ENCODE assay signal across 1 cellular context in the genomic region with DNA sequence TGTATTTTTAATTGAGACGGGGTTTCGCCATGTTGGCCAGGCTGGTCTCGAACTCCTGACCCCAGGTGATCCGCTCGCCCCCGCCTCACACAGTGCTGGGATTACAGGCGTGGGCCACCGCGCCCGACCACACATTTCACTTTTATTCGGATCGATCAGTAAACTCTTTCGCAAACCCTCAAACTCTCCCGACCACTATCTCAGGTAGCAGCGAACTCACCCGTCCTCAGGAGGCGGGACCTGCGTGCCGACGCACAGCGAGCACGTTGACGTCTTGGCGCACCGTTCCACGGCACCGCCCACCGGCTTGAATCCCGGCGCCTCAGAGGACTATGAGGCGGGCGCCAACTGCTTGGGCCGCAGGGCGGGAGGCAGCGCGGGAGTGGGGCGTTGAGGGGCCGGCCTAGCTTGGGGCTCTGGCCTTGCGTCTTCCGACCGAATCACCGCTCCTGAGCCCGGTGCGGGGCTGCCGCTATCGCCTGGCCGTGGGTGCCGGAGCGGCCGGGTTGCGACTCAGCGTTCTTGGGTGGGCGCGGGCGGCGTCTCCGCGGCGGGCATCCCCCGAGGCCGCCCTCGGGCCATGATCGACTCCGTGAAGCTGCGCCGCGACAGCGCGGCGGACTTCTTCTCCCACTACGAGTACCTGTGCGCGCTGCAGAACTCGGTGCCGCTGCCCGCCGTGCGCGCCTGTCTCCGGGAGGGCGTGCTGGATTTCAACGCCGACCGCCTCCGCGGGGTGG.
A peak's percentile ranks its signal among the peaks of the same experiment; 100 is the strongest.
TF ChIP-seq lines count a peak whose summit lies in the region.

A gene with protein sequence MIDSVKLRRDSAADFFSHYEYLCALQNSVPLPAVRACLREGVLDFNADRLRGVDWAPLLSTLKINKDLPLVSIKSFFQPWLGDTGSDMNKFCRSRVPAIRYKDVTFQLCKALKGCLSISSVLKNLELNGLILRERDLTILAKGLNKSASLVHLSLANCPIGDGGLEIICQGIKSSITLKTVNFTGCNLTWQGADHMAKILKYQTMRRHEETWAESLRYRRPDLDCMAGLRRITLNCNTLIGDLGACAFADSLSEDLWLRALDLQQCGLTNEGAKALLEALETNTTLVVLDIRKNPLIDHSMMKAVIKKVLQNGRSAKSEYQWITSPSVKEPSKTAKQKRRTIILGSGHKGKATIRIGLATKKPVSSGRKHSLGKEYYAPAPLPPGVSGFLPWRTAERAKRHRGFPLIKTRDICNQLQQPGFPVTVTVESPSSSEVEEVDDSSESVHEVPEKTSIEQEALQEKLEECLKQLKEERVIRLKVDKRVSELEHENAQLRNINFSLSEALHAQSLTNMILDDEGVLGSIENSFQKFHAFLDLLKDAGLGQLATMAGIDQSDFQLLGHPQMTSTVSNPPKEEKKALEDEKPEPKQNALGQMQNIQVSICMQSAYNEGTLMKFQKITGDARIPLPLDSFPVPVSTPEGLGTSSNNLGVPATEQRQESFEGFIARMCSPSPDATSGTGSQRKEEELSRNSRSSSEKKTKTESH (plus strand): TSS at position 305 of the 740 bp plus-strand sequence. CDS start 276 bp downstream, at position 581.

TF ChIP-seq in HepG2, 621 proteins besides CTCF, POLR2A, EP300 and RAD21 (continued from another document and continues in another):
- TF ChIP-seq KDM1A (CRISPR knock-in tag; IDR thresholded peaks at IDR 0.05) (peak; percentile 33; the same call in 1 of the 2 replicates), ZSCAN9 (CRISPR knock-in tag; IDR thresholded peaks at IDR 0.05; ENCODE audit: borderline replicate concordance) (peak; percentile 70; the same call in 1 of the 2 replicates), KLF11 (CRISPR knock-in tag; IDR thresholded peaks at IDR 0.05) (peak; percentile 76; the same call in 1 of the 2 replicates), ZNF546 (CRISPR knock-in tag; conservative IDR thresholded peaks at IDR 0.05) (peak; percentile 79), PAF1 (CRISPR knock-in tag; IDR thresholded peaks at IDR 0.05) (no peak), NFYC (CRISPR knock-in tag; IDR thresholded peaks at IDR 0.05) (0 out of 2 replicates have a peak, but pooled peaks have one; percentile 29), ZNF569 (CRISPR knock-in tag; IDR thresholded peaks at IDR 0.05; ENCODE audit: borderline replicate concordance) (peak; percentile 73; the same call in 1 of the 2 replicates), SIN3A (IDR thresholded peaks at IDR 0.05; ENCODE audit: borderline replicate concordance, low read depth, low read length) (peak; percentile 63; the same call in 1 of the 2 replicates), GABPA (IDR thresholded peaks at IDR 0.05; ENCODE audit: low read depth, low read length) (no peak), GABPA (CRISPR knock-in tag; IDR thresholded peaks at IDR 0.05; ENCODE audit: low read depth) (no peak), HOXA7 (CRISPR knock-in tag; IDR thresholded peaks at IDR 0.05) (no peak), SRY (CRISPR knock-in tag; IDR thresholded peaks at IDR 0.05) (peak; percentile 74), AGO1 (IDR thresholded peaks at IDR 0.05; ENCODE audit: low read depth, low read length, poor library complexity, severe bottlenecking) (no peak), NRL (CRISPR knock-in tag; IDR thresholded peaks at IDR 0.05; ENCODE audit: borderline replicate concordance) (peak; percentile 71; the same call in 1 of the 2 replicates), FIP1L1 (IDR thresholded peaks at IDR 0.05; ENCODE audit: borderline replicate concordance, insufficient read depth, low read depth, low read length) (no peak), STAT5B (CRISPR knock-in tag; IDR thresholded peaks at IDR 0.05) (0 out of 2 replicates have a peak, but pooled peaks have one; percentile 6), SMAD1 (CRISPR knock-in tag; IDR thresholded peaks at IDR 0.05; ENCODE audit: borderline replicate concordance, low read depth) (no peak), HCFC1 (IDR thresholded peaks at IDR 0.05; ENCODE audit: low read depth, low read length) (no peak), SRSF1 (optimal IDR thresholded peaks at IDR 0.05; ENCODE audit: low read depth, low read length) (no peak), NR1H2 (CRISPR knock-in tag; IDR thresholded peaks at IDR 0.05; ENCODE audit: borderline replicate concordance, low read depth) (no peak), ZNF672 (CRISPR knock-in tag; IDR thresholded peaks at IDR 0.05) (no peak), ARHGAP35 (CRISPR knock-in tag; IDR thresholded peaks at IDR 0.05; ENCODE audit: borderline replicate concordance) (peak; percentile 71; the same call in 1 of the 2 replicates), KDM6A (CRISPR knock-in tag; IDR thresholded peaks at IDR 0.05; ENCODE audit: low read depth) (no peak), NFKBIZ (CRISPR knock-in tag; IDR thresholded peaks at IDR 0.05) (no peak), TGIF2 (CRISPR knock-in tag; IDR thresholded peaks at IDR 0.05) (peak; percentile 22; the same call in 1 of the 2 replicates), HIVEP1 (CRISPR knock-in tag; IDR thresholded peaks at IDR 0.05) (peak; percentile 63; the same call in 1 of the 2 replicates), ZNF225 (CRISPR knock-in tag; IDR thresholded peaks at IDR 0.05) (peak; percentile 42), LCORL (IDR thresholded peaks at IDR 0.05) (no peak), LCORL (CRISPR knock-in tag; IDR thresholded peaks at IDR 0.05) (peak; percentile 85; the same call in 1 of the 2 replicates), TCF12 (IDR thresholded peaks at IDR 0.05) (no peak), TCF12 (CRISPR knock-in tag; IDR thresholded peaks at IDR 0.05) (0 out of 2 replicates have a peak, but pooled peaks have one; percentile 20), RXRA (CRISPR knock-in tag; IDR thresholded peaks at IDR 0.05) (peak; percentile 24; the same call in 1 of the 2 replicates), NONO (IDR thresholded peaks at IDR 0.05) (no peak), NONO (CRISPR knock-in tag; conservative IDR thresholded peaks at IDR 0.05) (peak; percentile 96), ZBTB38 (CRISPR knock-in tag; IDR thresholded peaks at IDR 0.05) (0 out of 2 replicates have a peak, but pooled peaks have one; percentile 22)
- TF ChIP-seq, protein P1, sequence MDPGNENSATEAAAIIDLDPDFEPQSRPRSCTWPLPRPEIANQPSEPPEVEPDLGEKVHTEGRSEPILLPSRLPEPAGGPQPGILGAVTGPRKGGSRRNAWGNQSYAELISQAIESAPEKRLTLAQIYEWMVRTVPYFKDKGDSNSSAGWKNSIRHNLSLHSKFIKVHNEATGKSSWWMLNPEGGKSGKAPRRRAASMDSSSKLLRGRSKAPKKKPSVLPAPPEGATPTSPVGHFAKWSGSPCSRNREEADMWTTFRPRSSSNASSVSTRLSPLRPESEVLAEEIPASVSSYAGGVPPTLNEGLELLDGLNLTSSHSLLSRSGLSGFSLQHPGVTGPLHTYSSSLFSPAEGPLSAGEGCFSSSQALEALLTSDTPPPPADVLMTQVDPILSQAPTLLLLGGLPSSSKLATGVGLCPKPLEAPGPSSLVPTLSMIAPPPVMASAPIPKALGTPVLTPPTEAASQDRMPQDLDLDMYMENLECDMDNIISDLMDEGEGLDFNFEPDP (CRISPR knock-in tag; conservative IDR thresholded peaks at IDR 0.05): 0 out of 2 replicates have a peak, but pooled peaks have one; percentile 91
- TF ChIP-seq, protein P2, sequence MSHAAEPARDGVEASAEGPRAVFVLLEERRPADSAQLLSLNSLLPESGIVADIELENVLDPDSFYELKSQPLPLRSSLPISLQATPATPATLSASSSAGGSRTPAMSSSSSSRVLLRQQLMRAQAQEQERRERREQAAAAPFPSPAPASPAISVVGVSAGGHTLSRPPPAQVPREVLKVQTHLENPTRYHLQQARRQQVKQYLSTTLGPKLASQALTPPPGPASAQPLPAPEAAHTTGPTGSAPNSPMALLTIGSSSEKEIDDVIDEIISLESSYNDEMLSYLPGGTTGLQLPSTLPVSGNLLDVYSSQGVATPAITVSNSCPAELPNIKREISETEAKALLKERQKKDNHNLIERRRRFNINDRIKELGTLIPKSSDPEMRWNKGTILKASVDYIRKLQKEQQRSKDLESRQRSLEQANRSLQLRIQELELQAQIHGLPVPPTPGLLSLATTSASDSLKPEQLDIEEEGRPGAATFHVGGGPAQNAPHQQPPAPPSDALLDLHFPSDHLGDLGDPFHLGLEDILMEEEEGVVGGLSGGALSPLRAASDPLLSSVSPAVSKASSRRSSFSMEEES (CRISPR knock-in tag; IDR thresholded peaks at IDR 0.05): peak; percentile 0; the same call in 1 of the 2 replicates
- TF ChIP-seq, protein P3, sequence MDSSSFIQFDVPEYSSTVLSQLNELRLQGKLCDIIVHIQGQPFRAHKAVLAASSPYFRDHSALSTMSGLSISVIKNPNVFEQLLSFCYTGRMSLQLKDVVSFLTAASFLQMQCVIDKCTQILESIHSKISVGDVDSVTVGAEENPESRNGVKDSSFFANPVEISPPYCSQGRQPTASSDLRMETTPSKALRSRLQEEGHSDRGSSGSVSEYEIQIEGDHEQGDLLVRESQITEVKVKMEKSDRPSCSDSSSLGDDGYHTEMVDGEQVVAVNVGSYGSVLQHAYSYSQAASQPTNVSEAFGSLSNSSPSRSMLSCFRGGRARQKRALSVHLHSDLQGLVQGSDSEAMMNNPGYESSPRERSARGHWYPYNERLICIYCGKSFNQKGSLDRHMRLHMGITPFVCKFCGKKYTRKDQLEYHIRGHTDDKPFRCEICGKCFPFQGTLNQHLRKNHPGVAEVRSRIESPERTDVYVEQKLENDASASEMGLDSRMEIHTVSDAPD (CRISPR knock-in tag; IDR thresholded peaks at IDR 0.05): no peak
- TF ChIP-seq, protein P4, sequence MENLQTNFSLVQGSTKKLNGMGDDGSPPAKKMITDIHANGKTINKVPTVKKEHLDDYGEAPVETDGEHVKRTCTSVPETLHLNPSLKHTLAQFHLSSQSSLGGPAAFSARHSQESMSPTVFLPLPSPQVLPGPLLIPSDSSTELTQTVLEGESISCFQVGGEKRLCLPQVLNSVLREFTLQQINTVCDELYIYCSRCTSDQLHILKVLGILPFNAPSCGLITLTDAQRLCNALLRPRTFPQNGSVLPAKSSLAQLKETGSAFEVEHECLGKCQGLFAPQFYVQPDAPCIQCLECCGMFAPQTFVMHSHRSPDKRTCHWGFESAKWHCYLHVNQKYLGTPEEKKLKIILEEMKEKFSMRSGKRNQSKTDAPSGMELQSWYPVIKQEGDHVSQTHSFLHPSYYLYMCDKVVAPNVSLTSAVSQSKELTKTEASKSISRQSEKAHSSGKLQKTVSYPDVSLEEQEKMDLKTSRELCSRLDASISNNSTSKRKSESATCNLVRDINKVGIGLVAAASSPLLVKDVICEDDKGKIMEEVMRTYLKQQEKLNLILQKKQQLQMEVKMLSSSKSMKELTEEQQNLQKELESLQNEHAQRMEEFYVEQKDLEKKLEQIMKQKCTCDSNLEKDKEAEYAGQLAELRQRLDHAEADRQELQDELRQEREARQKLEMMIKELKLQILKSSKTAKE (CRISPR knock-in tag; IDR thresholded peaks at IDR 0.05; ENCODE audit: borderline replicate concordance): no peak; the same call in 1 of the 2 replicates
- TF ChIP-seq, protein P5, sequence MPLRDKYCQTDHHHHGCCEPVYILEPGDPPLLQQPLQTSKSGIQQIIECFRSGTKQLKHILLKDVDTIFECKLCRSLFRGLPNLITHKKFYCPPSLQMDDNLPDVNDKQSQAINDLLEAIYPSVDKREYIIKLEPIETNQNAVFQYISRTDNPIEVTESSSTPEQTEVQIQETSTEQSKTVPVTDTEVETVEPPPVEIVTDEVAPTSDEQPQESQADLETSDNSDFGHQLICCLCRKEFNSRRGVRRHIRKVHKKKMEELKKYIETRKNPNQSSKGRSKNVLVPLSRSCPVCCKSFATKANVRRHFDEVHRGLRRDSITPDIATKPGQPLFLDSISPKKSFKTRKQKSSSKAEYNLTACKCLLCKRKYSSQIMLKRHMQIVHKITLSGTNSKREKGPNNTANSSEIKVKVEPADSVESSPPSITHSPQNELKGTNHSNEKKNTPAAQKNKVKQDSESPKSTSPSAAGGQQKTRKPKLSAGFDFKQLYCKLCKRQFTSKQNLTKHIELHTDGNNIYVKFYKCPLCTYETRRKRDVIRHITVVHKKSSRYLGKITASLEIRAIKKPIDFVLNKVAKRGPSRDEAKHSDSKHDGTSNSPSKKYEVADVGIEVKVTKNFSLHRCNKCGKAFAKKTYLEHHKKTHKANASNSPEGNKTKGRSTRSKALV (CRISPR knock-in tag; IDR thresholded peaks at IDR 0.05): peak; percentile 96
- TF ChIP-seq, protein P6, sequence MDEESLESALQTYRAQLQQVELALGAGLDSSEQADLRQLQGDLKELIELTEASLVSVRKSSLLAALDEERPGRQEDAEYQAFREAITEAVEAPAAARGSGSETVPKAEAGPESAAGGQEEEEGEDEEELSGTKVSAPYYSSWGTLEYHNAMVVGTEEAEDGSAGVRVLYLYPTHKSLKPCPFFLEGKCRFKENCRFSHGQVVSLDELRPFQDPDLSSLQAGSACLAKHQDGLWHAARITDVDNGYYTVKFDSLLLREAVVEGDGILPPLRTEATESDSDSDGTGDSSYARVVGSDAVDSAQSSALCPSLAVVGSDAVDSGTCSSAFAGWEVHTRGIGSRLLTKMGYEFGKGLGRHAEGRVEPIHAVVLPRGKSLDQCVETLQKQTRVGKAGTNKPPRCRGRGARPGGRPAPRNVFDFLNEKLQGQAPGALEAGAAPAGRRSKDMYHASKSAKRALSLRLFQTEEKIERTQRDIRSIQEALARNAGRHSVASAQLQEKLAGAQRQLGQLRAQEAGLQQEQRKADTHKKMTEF (CRISPR knock-in tag; IDR thresholded peaks at IDR 0.05): peak; percentile 71; the same call in 1 of the 2 replicates
- TF ChIP-seq, protein P7, sequence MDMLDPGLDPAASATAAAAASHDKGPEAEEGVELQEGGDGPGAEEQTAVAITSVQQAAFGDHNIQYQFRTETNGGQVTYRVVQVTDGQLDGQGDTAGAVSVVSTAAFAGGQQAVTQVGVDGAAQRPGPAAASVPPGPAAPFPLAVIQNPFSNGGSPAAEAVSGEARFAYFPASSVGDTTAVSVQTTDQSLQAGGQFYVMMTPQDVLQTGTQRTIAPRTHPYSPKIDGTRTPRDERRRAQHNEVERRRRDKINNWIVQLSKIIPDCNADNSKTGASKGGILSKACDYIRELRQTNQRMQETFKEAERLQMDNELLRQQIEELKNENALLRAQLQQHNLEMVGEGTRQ (IDR thresholded peaks at IDR 0.05; ENCODE audit: low read depth, low read length): no peak
- TF ChIP-seq, protein P7 (CRISPR knock-in tag; IDR thresholded peaks at IDR 0.05; ENCODE audit: borderline replicate concordance): no peak
- TF ChIP-seq, protein P8, sequence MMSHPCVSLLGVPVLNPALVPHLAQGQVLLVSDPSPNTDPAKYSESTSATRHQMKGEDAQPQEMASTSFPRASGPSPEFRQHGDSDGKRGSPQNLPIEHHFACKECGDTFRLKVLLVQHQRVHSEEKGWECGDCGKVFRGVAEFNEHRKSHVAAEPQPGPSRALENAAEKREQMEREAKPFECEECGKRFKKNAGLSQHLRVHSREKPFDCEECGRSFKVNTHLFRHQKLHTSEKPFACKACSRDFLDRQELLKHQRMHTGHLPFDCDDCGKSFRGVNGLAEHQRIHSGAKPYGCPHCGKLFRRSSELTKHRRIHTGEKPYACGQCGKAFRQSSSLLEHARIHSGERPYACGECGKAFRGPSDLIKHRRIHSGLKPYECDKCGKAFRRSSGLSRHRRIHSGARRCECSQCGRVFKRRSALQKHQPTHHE (CRISPR knock-in tag; IDR thresholded peaks at IDR 0.05; ENCODE audit: borderline replicate concordance): peak; percentile 94
